In the genomic region with DNA sequence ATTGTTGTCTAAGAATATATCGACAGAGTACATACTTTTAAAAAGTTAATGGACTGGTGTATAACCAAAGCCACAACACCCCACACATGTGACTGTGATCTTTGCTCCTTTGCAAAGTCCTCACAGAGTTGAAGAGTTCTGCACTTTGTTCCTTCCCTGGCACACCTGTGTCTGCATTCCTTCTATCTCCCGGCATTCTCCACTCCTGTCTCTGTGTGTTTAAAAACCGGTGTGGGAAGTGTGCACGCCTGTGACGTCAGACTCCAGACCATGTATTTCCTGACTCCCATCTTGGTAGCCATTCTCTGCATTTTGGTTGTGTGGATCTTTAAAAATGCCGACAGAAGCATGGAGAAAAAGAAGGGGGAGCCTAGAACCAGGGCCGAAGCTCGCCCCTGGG, we compare ENCODE assay signal across 1 cellular context.
TF ChIP-seq lines count a peak whose summit lies in the region.

A gene with protein sequence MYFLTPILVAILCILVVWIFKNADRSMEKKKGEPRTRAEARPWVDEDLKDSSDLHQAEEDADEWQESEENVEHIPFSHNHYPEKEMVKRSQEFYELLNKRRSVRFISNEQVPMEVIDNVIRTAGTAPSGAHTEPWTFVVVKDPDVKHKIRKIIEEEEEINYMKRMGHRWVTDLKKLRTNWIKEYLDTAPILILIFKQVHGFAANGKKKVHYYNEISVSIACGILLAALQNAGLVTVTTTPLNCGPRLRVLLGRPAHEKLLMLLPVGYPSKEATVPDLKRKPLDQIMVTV (plus strand): TSS at position 251 of the 400 bp plus-strand sequence. CDS start 20 bp downstream, at position 271.

TF ChIP-seq in HepG2, 621 proteins besides CTCF, POLR2A, EP300 and RAD21 (continued from another document and continues in another):
- TF ChIP-seq, protein P1, sequence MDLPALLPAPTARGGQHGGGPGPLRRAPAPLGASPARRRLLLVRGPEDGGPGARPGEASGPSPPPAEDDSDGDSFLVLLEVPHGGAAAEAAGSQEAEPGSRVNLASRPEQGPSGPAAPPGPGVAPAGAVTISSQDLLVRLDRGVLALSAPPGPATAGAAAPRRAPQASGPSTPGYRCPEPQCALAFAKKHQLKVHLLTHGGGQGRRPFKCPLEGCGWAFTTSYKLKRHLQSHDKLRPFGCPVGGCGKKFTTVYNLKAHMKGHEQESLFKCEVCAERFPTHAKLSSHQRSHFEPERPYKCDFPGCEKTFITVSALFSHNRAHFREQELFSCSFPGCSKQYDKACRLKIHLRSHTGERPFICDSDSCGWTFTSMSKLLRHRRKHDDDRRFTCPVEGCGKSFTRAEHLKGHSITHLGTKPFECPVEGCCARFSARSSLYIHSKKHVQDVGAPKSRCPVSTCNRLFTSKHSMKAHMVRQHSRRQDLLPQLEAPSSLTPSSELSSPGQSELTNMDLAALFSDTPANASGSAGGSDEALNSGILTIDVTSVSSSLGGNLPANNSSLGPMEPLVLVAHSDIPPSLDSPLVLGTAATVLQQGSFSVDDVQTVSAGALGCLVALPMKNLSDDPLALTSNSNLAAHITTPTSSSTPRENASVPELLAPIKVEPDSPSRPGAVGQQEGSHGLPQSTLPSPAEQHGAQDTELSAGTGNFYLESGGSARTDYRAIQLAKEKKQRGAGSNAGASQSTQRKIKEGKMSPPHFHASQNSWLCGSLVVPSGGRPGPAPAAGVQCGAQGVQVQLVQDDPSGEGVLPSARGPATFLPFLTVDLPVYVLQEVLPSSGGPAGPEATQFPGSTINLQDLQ (CRISPR knock-in tag; IDR thresholded peaks at IDR 0.05): no peak
- TF ChIP-seq PAF1 (CRISPR knock-in tag; IDR thresholded peaks at IDR 0.05) (no peak), PITX1 (CRISPR knock-in tag; IDR thresholded peaks at IDR 0.05) (0 out of 2 replicates have a peak, but pooled peaks have one; percentile 28), ZNF550 (CRISPR knock-in tag; IDR thresholded peaks at IDR 0.05; ENCODE audit: borderline replicate concordance) (no peak), ZNF44 (CRISPR knock-in tag; IDR thresholded peaks at IDR 0.05) (no peak), ZNF564 (CRISPR knock-in tag; IDR thresholded peaks at IDR 0.05) (no peak), ZNF788 (CRISPR knock-in tag; IDR thresholded peaks at IDR 0.05; ENCODE audit: borderline replicate concordance) (no peak), ZNF781 (CRISPR knock-in tag; IDR thresholded peaks at IDR 0.05; ENCODE audit: borderline replicate concordance, not compliant biosample characterization) (no peak), ZNF891 (CRISPR knock-in tag; IDR thresholded peaks at IDR 0.05) (no peak), PPARG (CRISPR knock-in tag; conservative IDR thresholded peaks at IDR 0.05) (no peak), ARID2 (CRISPR knock-in tag; IDR thresholded peaks at IDR 0.05; ENCODE audit: borderline replicate concordance) (no peak), RXRB (CRISPR knock-in tag; IDR thresholded peaks at IDR 0.05; ENCODE audit: borderline replicate concordance) (0 out of 2 replicates have a peak, but pooled peaks have one; percentile 12), CREB1 (IDR thresholded peaks at IDR 0.05) (peak; percentile 97), CREB1 (CRISPR knock-in tag; IDR thresholded peaks at IDR 0.05) (peak; percentile 88), ZMYM2 (CRISPR knock-in tag; IDR thresholded peaks at IDR 0.05) (0 out of 2 replicates have a peak, but pooled peaks have one; percentile 23), ZNF121 (CRISPR knock-in tag; IDR thresholded peaks at IDR 0.05) (no peak), PTBP1 (IDR thresholded peaks at IDR 0.05; ENCODE audit: low read depth, low read length, poor library complexity, severe bottlenecking) (no peak), KDM1A (CRISPR knock-in tag; IDR thresholded peaks at IDR 0.05) (no peak), ZNF768 (CRISPR knock-in tag; IDR thresholded peaks at IDR 0.05) (no peak), SALL1 (CRISPR knock-in tag; IDR thresholded peaks at IDR 0.05) (peak; percentile 57; the same call in 1 of the 2 replicates), CREM (IDR thresholded peaks at IDR 0.05) (peak; percentile 57; the same call in 1 of the 2 replicates), CREM (CRISPR knock-in tag; IDR thresholded peaks at IDR 0.05) (no peak), MAFG (CRISPR knock-in tag; IDR thresholded peaks at IDR 0.05) (no peak), ZNF629 (CRISPR knock-in tag; conservative IDR thresholded peaks at IDR 0.05) (no peak), FOSL2 (CRISPR knock-in tag; IDR thresholded peaks at IDR 0.05) (no peak), ZNF792 (CRISPR knock-in tag; IDR thresholded peaks at IDR 0.05) (no peak), KLF12 (CRISPR knock-in tag; IDR thresholded peaks at IDR 0.05; ENCODE audit: borderline replicate concordance) (no peak), ZBTB38 (CRISPR knock-in tag; IDR thresholded peaks at IDR 0.05) (no peak), RBAK (CRISPR knock-in tag; IDR thresholded peaks at IDR 0.05) (no peak)
- TF ChIP-seq, protein P2, sequence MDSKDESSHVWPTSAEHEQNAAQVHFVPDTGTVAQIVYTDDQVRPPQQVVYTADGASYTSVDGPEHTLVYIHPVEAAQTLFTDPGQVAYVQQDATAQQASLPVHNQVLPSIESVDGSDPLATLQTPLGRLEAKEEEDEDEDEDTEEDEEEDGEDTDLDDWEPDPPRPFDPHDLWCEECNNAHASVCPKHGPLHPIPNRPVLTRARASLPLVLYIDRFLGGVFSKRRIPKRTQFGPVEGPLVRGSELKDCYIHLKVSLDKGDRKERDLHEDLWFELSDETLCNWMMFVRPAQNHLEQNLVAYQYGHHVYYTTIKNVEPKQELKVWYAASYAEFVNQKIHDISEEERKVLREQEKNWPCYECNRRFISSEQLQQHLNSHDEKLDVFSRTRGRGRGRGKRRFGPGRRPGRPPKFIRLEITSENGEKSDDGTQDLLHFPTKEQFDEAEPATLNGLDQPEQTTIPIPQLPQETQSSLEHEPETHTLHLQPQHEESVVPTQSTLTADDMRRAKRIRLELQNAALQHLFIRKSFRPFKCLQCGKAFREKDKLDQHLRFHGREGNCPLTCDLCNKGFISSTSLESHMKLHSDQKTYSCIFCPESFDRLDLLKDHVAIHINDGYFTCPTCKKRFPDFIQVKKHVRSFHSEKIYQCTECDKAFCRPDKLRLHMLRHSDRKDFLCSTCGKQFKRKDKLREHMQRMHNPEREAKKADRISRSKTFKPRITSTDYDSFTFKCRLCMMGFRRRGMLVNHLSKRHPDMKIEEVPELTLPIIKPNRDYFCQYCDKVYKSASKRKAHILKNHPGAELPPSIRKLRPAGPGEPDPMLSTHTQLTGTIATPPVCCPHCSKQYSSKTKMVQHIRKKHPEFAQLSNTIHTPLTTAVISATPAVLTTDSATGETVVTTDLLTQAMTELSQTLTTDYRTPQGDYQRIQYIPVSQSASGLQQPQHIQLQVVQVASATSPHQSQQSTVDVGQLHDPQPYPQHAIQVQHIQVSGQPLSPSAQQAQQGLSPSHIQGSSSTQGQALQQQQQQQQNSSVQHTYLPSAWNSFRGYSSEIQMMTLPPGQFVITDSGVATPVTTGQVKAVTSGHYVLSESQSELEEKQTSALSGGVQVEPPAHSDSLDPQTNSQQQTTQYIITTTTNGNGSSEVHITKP (CRISPR knock-in tag; IDR thresholded peaks at IDR 0.05; ENCODE audit: low read depth): no peak
- TF ChIP-seq, protein P3, sequence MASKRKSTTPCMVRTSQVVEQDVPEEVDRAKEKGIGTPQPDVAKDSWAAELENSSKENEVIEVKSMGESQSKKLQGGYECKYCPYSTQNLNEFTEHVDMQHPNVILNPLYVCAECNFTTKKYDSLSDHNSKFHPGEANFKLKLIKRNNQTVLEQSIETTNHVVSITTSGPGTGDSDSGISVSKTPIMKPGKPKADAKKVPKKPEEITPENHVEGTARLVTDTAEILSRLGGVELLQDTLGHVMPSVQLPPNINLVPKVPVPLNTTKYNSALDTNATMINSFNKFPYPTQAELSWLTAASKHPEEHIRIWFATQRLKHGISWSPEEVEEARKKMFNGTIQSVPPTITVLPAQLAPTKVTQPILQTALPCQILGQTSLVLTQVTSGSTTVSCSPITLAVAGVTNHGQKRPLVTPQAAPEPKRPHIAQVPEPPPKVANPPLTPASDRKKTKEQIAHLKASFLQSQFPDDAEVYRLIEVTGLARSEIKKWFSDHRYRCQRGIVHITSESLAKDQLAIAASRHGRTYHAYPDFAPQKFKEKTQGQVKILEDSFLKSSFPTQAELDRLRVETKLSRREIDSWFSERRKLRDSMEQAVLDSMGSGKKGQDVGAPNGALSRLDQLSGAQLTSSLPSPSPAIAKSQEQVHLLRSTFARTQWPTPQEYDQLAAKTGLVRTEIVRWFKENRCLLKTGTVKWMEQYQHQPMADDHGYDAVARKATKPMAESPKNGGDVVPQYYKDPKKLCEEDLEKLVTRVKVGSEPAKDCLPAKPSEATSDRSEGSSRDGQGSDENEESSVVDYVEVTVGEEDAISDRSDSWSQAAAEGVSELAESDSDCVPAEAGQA (IDR thresholded peaks at IDR 0.05; ENCODE audit: low read depth): peak; percentile 74; the same call in 1 of the 2 replicates
- TF ChIP-seq, protein P3 (CRISPR knock-in tag; IDR thresholded peaks at IDR 0.05; ENCODE audit: borderline replicate concordance): no peak
- TF ChIP-seq, protein P4, sequence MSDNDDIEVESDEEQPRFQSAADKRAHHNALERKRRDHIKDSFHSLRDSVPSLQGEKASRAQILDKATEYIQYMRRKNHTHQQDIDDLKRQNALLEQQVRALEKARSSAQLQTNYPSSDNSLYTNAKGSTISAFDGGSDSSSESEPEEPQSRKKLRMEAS (IDR thresholded peaks at IDR 0.05): peak; percentile 39; the same call in 1 of the 2 replicates
- TF ChIP-seq, protein P5, sequence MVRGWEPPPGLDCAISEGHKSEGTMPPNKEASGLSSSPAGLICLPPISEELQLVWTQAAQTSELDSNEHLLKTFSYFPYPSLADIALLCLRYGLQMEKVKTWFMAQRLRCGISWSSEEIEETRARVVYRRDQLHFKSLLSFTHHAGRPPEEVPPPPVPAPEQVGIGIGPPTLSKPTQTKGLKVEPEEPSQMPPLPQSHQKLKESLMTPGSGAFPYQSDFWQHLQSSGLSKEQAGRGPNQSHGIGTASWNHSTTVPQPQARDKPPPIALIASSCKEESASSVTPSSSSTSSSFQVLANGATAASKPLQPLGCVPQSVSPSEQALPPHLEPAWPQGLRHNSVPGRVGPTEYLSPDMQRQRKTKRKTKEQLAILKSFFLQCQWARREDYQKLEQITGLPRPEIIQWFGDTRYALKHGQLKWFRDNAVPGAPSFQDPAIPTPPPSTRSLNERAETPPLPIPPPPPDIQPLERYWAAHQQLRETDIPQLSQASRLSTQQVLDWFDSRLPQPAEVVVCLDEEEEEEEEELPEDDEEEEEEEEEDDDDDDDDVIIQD (CRISPR knock-in tag; IDR thresholded peaks at IDR 0.05; ENCODE audit: low read depth): peak; percentile 56; the same call in 1 of the 2 replicates
- TF ChIP-seq, protein P6, sequence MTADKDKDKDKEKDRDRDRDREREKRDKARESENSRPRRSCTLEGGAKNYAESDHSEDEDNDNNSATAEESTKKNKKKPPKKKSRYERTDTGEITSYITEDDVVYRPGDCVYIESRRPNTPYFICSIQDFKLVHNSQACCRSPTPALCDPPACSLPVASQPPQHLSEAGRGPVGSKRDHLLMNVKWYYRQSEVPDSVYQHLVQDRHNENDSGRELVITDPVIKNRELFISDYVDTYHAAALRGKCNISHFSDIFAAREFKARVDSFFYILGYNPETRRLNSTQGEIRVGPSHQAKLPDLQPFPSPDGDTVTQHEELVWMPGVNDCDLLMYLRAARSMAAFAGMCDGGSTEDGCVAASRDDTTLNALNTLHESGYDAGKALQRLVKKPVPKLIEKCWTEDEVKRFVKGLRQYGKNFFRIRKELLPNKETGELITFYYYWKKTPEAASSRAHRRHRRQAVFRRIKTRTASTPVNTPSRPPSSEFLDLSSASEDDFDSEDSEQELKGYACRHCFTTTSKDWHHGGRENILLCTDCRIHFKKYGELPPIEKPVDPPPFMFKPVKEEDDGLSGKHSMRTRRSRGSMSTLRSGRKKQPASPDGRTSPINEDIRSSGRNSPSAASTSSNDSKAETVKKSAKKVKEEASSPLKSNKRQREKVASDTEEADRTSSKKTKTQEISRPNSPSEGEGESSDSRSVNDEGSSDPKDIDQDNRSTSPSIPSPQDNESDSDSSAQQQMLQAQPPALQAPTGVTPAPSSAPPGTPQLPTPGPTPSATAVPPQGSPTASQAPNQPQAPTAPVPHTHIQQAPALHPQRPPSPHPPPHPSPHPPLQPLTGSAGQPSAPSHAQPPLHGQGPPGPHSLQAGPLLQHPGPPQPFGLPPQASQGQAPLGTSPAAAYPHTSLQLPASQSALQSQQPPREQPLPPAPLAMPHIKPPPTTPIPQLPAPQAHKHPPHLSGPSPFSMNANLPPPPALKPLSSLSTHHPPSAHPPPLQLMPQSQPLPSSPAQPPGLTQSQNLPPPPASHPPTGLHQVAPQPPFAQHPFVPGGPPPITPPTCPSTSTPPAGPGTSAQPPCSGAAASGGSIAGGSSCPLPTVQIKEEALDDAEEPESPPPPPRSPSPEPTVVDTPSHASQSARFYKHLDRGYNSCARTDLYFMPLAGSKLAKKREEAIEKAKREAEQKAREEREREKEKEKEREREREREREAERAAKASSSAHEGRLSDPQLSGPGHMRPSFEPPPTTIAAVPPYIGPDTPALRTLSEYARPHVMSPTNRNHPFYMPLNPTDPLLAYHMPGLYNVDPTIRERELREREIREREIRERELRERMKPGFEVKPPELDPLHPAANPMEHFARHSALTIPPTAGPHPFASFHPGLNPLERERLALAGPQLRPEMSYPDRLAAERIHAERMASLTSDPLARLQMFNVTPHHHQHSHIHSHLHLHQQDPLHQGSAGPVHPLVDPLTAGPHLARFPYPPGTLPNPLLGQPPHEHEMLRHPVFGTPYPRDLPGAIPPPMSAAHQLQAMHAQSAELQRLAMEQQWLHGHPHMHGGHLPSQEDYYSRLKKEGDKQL (CRISPR knock-in tag; IDR thresholded peaks at IDR 0.05; ENCODE audit: low read depth): no peak
- TF ChIP-seq, protein P7, sequence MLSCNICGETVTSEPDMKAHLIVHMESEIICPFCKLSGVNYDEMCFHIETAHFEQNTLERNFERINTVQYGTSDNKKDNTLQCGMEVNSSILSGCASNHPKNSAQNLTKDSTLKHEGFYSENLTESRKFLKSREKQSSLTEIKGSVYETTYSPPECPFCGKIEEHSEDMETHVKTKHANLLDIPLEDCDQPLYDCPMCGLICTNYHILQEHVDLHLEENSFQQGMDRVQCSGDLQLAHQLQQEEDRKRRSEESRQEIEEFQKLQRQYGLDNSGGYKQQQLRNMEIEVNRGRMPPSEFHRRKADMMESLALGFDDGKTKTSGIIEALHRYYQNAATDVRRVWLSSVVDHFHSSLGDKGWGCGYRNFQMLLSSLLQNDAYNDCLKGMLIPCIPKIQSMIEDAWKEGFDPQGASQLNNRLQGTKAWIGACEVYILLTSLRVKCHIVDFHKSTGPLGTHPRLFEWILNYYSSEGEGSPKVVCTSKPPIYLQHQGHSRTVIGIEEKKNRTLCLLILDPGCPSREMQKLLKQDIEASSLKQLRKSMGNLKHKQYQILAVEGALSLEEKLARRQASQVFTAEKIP (CRISPR knock-in tag; IDR thresholded peaks at IDR 0.05; ENCODE audit: borderline replicate concordance): no peak
